Comparison of ENCODE assay signal across 8 cellular contexts in genomic region chr12:30822385-30823139, GRCh38.
A peak's percentile ranks its signal among the peaks of the same experiment; 100 is the strongest.
DNase-seq lines count a peak whose midpoint lies in the region; ATAC-seq, FAIRE-seq and TF ChIP-seq lines count a peak whose summit lies in the region.

No MANE protein-coding gene starts in this region.

- peak overlapping the region; percentile 35 to 86 (median 79); a peak in 21 of 22 replicates for H3K27ac ChIP-seq in BLaER1 treated with 17β-estradiol and CSF1 and Interleukin-3, amounts not matched to agents 10 nM and 100 nM
- peak overlapping the region; percentile 40 to 79 (median 54) for H3K27ac ChIP-seq in gastroesophageal sphincter

- no peaks in the 10 kb centered on the region for H3K27me3 ChIP-seq in BLaER1 treated with 17β-estradiol and CSF1 and Interleukin-3, amounts not matched to agents 10 nM and 100 nM
- peaks cover 6% of the 10 kb centered on the region for H3K27me3 ChIP-seq in gastroesophageal sphincter

- peak in 1 of 2 donors; percentile 36 for TF ChIP-seq POLR2A in gastroesophageal sphincter (IDR thresholded peaks at IDR 0.05)

- H4K20me1 ChIP-seq in BLaER1 treated with 17β-estradiol and CSF1 and Interleukin-3, amounts not matched to agents 10 nM and 100 nM: no peaks in the 10 kb centered on the region

- H3K27me3 Mint-ChIP-seq in nephron (ENCODE audit: low read depth): peaks cover 4% of the 10 kb centered on the region

- peaks cover 4% of the 10 kb centered on the region for H3K36me3 Mint-ChIP-seq in nephron (ENCODE audit: low read depth)

- TF ChIP-seq CTCF in gastroesophageal sphincter (IDR thresholded peaks at IDR 0.05) (no peak), nephron (IDR thresholded peaks at IDR 0.05; ENCODE audit: unreplicated experiment in 3 of 3) (no peak)

- H3K4me3 ChIP-seq in BLaER1 treated with 17β-estradiol and CSF1 and Interleukin-3, amounts not matched to agents 10 nM and 100 nM: peak overlapping the region; percentile 51 to 75 (median 66)
- H3K4me3 ChIP-seq in gastroesophageal sphincter: peak overlapping the region; percentile 51 to 67

- peaks cover 14 to 39% (median 31%) of the 10 kb centered on the region in 10 experiments for H3K4me1 ChIP-seq in BLaER1 treated with 17β-estradiol and CSF1 and Interleukin-3, amounts not matched to agents 10 nM and 100 nM
- peaks cover 0 to 15% (median 0%) of the 10 kb centered on the region in 3 donors for H3K4me1 ChIP-seq in gastroesophageal sphincter

- TF ChIP-seq EP300 in gastroesophageal sphincter (IDR thresholded peaks at IDR 0.05): no peak

- DNase-seq in NCI-H2029 treated with DMSO at 0.1 percent for 48 hours (lab: John Stamatoyannopoulos, UW): peak; percentile 32
- DNase-seq in activated naive CD4-positive, alpha-beta T cell treated with anti-CD3 and anti-CD28 coated beads, Interleukin-2, amount 50 U/mL, for 16 hours: peak; percentile 25
- peak; percentile 44 for DNase-seq in urothelium cell line (ENCODE audit: low spot score)
- DNase-seq in MV-4-11 (lab: John Stamatoyannopoulos, UW): no peak

- peak overlapping the region; percentile 96 to 99 (median 97) for H3K27ac Mint-ChIP-seq in nephron

- no peaks in the 10 kb centered on the region; a peak in 1 of 22 replicates for H3K36me3 ChIP-seq in BLaER1 treated with 17β-estradiol and CSF1 and Interleukin-3, amounts not matched to agents 10 nM and 100 nM
- H3K36me3 ChIP-seq in gastroesophageal sphincter: no peaks in the 10 kb centered on the region

- no peaks in the 10 kb centered on the region for H3K9me3 Mint-ChIP-seq in nephron

- no peak for FAIRE-seq in urothelium cell line (lab: Jason Lieb, UNC)

- ATAC-seq in GM19455 (IDR thresholded peaks at IDR 0.05; ENCODE audit: unreplicated experiment): peak; percentile 60
- peak; percentile 79 for ATAC-seq in gastroesophageal sphincter

- peaks cover 33% of the 10 kb centered on the region for H3K4me1 Mint-ChIP-seq in nephron

- H3K4me3 Mint-ChIP-seq in nephron: peak overlapping the region; percentile 91 to 97 (median 91)

- H3K9ac ChIP-seq in BLaER1 treated with 17β-estradiol and CSF1 and Interleukin-3, amounts not matched to agents 10 nM and 100 nM: peak overlapping the region; percentile 70 to 85 (median 81)

- H3K9me3 ChIP-seq in BLaER1 treated with 17β-estradiol and CSF1 and Interleukin-3, amounts not matched to agents 10 nM and 100 nM (replicated peaks in 1 of 11): no peaks in the 10 kb centered on the region
- no peaks in the 10 kb centered on the region for H3K9me3 ChIP-seq in gastroesophageal sphincter

- peak overlapping the region; percentile 80 to 96 (median 89) for H3K4me2 ChIP-seq in BLaER1 treated with 17β-estradiol and CSF1 and Interleukin-3, amounts not matched to agents 10 nM and 100 nM

- WGBS in gastroesophageal sphincter (ENCODE audit: low coverage in 1 of 2), 2 donors: 3 to 4% methylated on average over 6 to 11 of the region's 47 CpGs
